ENCODE assay signal across 12 cellular contexts in the genomic region with DNA sequence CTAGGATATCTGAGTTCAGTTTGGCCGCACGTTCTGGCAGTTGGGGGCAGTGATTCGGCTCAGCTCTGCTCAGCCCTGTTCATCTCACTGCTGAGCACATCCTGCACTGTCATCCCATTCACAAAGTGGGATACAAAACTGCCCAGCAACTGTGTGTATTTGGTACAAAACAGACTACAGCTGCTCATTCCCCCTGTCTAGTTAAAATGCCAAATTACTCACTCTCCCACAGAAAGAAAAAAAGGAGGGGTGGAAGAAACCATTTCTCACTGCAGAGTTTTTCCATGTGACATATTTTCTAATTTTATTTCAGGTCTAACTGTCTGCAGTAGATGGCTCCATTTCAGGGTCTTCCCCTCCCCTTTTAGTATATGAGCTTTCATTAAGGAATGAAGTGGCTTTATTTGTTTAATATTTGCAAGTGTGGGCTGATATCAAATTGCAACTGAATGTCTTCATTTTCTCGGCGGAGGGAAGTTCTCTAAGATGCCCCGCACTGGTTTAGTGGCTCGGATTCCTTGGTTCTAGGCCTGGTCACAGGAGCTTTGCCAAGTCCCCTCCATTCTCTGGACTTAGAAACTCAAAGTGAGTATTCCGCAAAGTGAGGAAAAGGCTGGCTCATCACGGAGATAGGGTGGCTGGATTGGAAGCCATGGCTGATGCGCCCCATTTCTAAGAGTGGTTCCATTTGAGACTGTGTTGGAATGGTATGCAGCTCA. TPM values are rescaled to one million over a fixed set of nuclear protein-coding genes. Genes with fewer than 3 reads are reported as not detected.
DNase-seq lines count a peak whose midpoint lies in the region; ATAC-seq and TF ChIP-seq lines count a peak whose summit lies in the region.
"Had no signal": no experiment of that assay in that cellular context is flagged by ENCODE, and none has a peak within 500 bp of the region (broad histone marks: within the 10 kb centered on the region; RNA-seq: fewer than 3 reads in every experiment).

No MANE protein-coding gene starts in this region.

- H3K4me3 Mint-ChIP-seq in nephron = peak overlapping the region in 2 of 3 experiments; percentile 1 to 46
- H3K4me3 Mint-ChIP-seq: activated B cell treated with CpG ODN at 0.5 μM for 24 hours had no signal

- no peaks in the 10 kb centered on the region for H3K36me3 Mint-ChIP-seq in nephron (ENCODE audit: low read depth)

- H3K9me3 Mint-ChIP-seq in nephron = peaks cover 13% of the 10 kb centered on the region
- H3K9me3 Mint-ChIP-seq: activated T-helper 2 cell treated with anti-CD3 and anti-CD28 coated beads, Interferon-gamma antibody, Interleukin-2, Interleukin-4, amounts not matched to agents 10 μg/mL and 5 μg/mL and 100 μg/mL, durations not matched to agents 14 hours and 24 hours and 36 hours had no signal

- TF ChIP-seq POLR2A in thyroid gland (IDR thresholded peaks at IDR 0.05) = no peak

- H3K36me3 ChIP-seq in ACC112 (ENCODE audit: insufficient read depth, low read length) (no peaks in the 10 kb centered on the region), MG63 (no peaks in the 10 kb centered on the region), thyroid gland (no peaks in the 10 kb centered on the region)

- DNase-seq in MG63 (peak; percentile 71), fibroblast of mammary gland (ENCODE audit: low read depth) (peak; percentile 95), thyroid gland (no peak), OCI-M2 (lab: John Stamatoyannopoulos, UW; ENCODE audit: unreplicated experiment) (no peak)
- DNase-seq in activated CD4-positive, alpha-beta T cell treated with anti-CD3 and anti-CD28 coated beads, Interleukin-2, amount 50 U/mL, for 1 hour = no peak
- DNase-seq: ACHN, activated B cell treated with CpG ODN at 0.5 μM for 24 hours, NCI-H1417 treated with DMSO at 0.1 percent for 48 hours had no signal

- H3K27ac ChIP-seq in ACC112 (ENCODE audit: low read depth, low read length) (peak overlapping the region; percentile 44), thyroid gland (no peak overlapping the region)

- no peaks in the 10 kb centered on the region for H3K27me3 Mint-ChIP-seq in nephron (ENCODE audit: low read depth)

- H3K79me2 ChIP-seq in ACC112 (ENCODE audit: control insufficient read depth, insufficient read depth, low read length, unreplicated experiment) = no peaks in the 10 kb centered on the region

- intact Hi-C loops in thyroid gland (cut with DNase I) = no loop called here

- H3K27me3 ChIP-seq in ACC112 (ENCODE audit: insufficient read depth, low read length) (peaks cover 22% of the 10 kb centered on the region; the same call in 1 of the 2 replicates), MG63 (no peaks in the 10 kb centered on the region), thyroid gland (no peaks in the 10 kb centered on the region)

- H3K4me1 Mint-ChIP-seq in nephron = peaks cover 41% of the 10 kb centered on the region
- H3K4me1 Mint-ChIP-seq: activated B cell treated with CpG ODN at 0.5 μM for 24 hours had no signal

- peak overlapping the region; percentile 60 to 97 (median 84) for H3K27ac Mint-ChIP-seq in nephron
- H3K27ac Mint-ChIP-seq: activated B cell treated with CpG ODN at 0.5 μM for 24 hours; activated T-helper 2 cell treated with anti-CD3 and anti-CD28 coated beads, Interferon-gamma antibody, Interleukin-2, Interleukin-4, amounts not matched to agents 10 μg/mL and 5 μg/mL and 100 μg/mL, durations not matched to agents 14 hours and 24 hours and 36 hours had no signal

- ATAC-seq in GM19324 (IDR thresholded peaks at IDR 0.05; ENCODE audit: low FRiP score, unreplicated experiment) = no peak

- H3K4me3 ChIP-seq in ACC112 (ENCODE audit: low read depth, low read length) (peak overlapping the region; percentile 18; the same call in 1 of the 2 replicates), MG63 (no peak overlapping the region), fibroblast of mammary gland (ENCODE audit: control insufficient read depth, low read depth, low read length) (no peak overlapping the region), thyroid gland (replicated peaks in 1 of 3) (no peak overlapping the region)

- TF ChIP-seq CTCF in fibroblast of mammary gland (conservative IDR thresholded peaks at IDR 0.05; ENCODE audit: control insufficient read depth, insufficient read depth, low read depth, low read length) (no peak), nephron (IDR thresholded peaks at IDR 0.05; ENCODE audit: unreplicated experiment in 3 of 3) (no peak), thyroid gland (IDR thresholded peaks at IDR 0.05) (no peak)

- peak overlapping the region; percentile 32 for H2AFZ ChIP-seq in ACC112 (ENCODE audit: low read length, unreplicated experiment)

- 72 to 83% methylated on average over 10 of the region's 10 CpGs for WGBS in thyroid gland, 2 donors

- H3K9me3 ChIP-seq in MG63 (peaks cover 7% of the 10 kb centered on the region), thyroid gland (no peaks in the 10 kb centered on the region)

- H3K4me1 ChIP-seq in ACC112 (ENCODE audit: control insufficient read depth, insufficient read depth, low read length, unreplicated experiment) (peaks cover 22% of the 10 kb centered on the region), thyroid gland (no peaks in the 10 kb centered on the region)

RNA-seq across cellular contexts. Expression of a gene that starts 14.7 kb away (rescaled TPM):
- 0.62 and 1.2 TPM in 2 replicates for total RNA-seq in MG63 (2014; rRNA removed; shearing (Covaris generic); ENCODE audit: low replicate concordance)
- 10 to 100 TPM in 3 of 4 donors, 1 to 10 TPM in 1; 8.0 to 15.2 (median 12.8) TPM for total RNA-seq in thyroid gland
- total RNA-seq: activated T-helper 2 cell treated with anti-CD3 and anti-CD28 coated beads, Interferon-gamma antibody, Interleukin-2, Interleukin-4, amounts not matched to agents 10 μg/mL and 5 μg/mL and 100 μg/mL, durations not matched to agents 14 hours and 24 hours and 36 hours had no signal

Comparison
In these comparisons a context has a peak if more than half of its experiments do, and no peak if none do; other contexts are left out.
1. DNase-seq: peak in MG63 (single experiment) and fibroblast of mammary gland (single experiment); none in thyroid gland (0 of 2), activated CD4-positive, alpha-beta T cell treated with anti-CD3 and anti-CD28 coated beads, Interleukin-2, amount 50 U/mL, for 1 hour (single experiment) and OCI-M2 (single experiment).